Comparison of ENCODE assay signal across 17 cellular contexts in genomic region chr14:75714993-75715392, GRCh38.
"Had no signal": no experiment of that assay in that cellular context is flagged by ENCODE, and none has a peak within 500 bp of the region (broad histone marks: within the 10 kb centered on the region; RNA-seq: fewer than 3 reads in every experiment).

No MANE protein-coding gene starts in this region.

- H3K27me3 ChIP-seq: pancreas, suprapubic skin, upper lobe of left lung had no signal

- H3K9me3 ChIP-seq: lower lobe of right lung, pancreas, suprapubic skin, upper lobe of left lung had no signal

- H3K27ac ChIP-seq: lower lobe of right lung, pancreas, suprapubic skin had no signal

- H3K4me3 ChIP-seq: lower lobe of right lung, pancreas, suprapubic skin, upper lobe of left lung had no signal

- H3K36me3 ChIP-seq: pancreas had no signal

- DNase-seq: activated CD4-positive, alpha-beta memory T cell treated with anti-CD3 and anti-CD28 coated beads, Interleukin-2, amount 10 ng/mL, durations not matched to agents 7 days and 5 days; activated CD4-positive, alpha-beta T cell treated with anti-CD3 and anti-CD28 coated beads for 36 hours; activated effector memory CD4-positive, alpha-beta T cell treated with Interleukin-2 at 50 U/mL for 16 hours; activated naive CD4-positive, alpha-beta T cell treated with anti-CD3 and anti-CD28 coated beads, Interleukin-2, amount 50 U/mL, for 16 hours; activated T-cell treated with anti-CD3 and anti-CD28 coated beads, Interleukin-2, amount 50 U/mL, for 24 hours; caudate nucleus; foreskin melanocyte; head of caudate nucleus; immature natural killer cell; lower lobe of right lung; naive B cell; pancreas; stimulated activated CD4-positive, alpha-beta T cell treated with anti-CD3 and anti-CD28 coated beads, Interleukin-4, amount 100 ng/mL, for 4 hours; stimulated activated CD8-positive, alpha-beta memory T cell treated with anti-CD3 and anti-CD28 coated beads, Interleukin-4, amount 100 ng/mL, for 48 hours; stimulated activated naive CD8-positive, alpha-beta T cell treated with anti-CD3 and anti-CD28 coated beads, Interleukin-15, Interleukin-2, amounts not matched to agents 100 U/mL and 50 U/mL, for 24 hours; upper lobe of left lung had no signal
